In the genomic region with DNA sequence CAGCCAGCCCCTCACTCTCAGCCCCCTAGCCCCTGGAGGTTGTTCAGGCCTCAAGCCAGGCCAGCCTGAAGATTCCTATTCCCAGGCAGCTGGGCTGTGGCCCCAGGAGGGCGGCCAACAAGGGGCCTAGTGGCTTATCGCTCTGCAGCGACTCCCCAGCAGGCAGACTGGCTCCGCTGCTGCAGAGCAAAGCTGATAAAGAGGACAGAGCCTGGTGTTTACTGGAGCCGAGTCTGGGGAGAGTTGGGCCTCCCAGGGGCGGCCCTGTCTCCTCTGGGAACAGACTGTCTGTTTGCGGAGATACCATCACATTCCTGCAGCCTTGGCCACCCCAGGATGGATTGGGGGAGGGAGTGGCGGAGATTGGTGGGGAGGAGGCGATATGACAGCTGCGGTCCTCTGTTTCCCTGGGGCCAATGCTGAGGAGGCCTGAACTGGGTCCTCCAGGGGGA, we compare ENCODE assay signal across 16 cellular contexts. TPM values are rescaled to one million over a fixed set of nuclear protein-coding genes. Genes with fewer than 3 reads are reported as not detected.
DNase-seq lines count a peak whose midpoint lies in the region; ATAC-seq, FAIRE-seq and TF ChIP-seq lines count a peak whose summit lies in the region.
"Had no signal": no experiment of that assay in that cellular context is flagged by ENCODE, and none has a peak within 500 bp of the region (broad histone marks: within the 10 kb centered on the region; RNA-seq: fewer than 3 reads in every experiment).

No MANE protein-coding gene starts in this region.

- 36% methylated on average over 10 of the region's 10 CpGs; no CpG with 5 or more reads in 1 of the 2 experiments for WGBS in H1 (ENCODE audit: extremely low coverage in 1 of 2, insufficient coverage in 1 of 2, insufficient read length in 1 of 2, insufficient replicate concordance in 2 of 2, low coverage in 1 of 2, low lambda C conversion rate in 2 of 2, missing lambda C conversion rate in 1 of 2), 2 experiments

- H3K36me3 ChIP-seq in H1 (ENCODE audit: control insufficient read depth in 2 of 4, insufficient read depth in 4 of 4, low read length in 3 of 4) (no peaks in the 10 kb centered on the region), left lung (no peaks in the 10 kb centered on the region)
- H3K36me3 ChIP-seq: adrenal gland, gastroesophageal sphincter, HAP-1 had no signal

- no peak overlapping the region for H3K56ac ChIP-seq in H1 (replicated peaks; ENCODE audit: insufficient read length, low read depth, low read length)

- H3K27me3 ChIP-seq in H1 (replicated peaks in 1 of 4; ENCODE audit: control insufficient read depth in 3 of 4, extremely low read depth in 1 of 4, insufficient read depth in 3 of 4, low read length in 3 of 4): no peaks in the 10 kb centered on the region; a peak in 1 of 7 replicates
- H3K27me3 ChIP-seq in left lung: no peaks in the 10 kb centered on the region
- H3K27me3 ChIP-seq: adrenal gland, dorsolateral prefrontal cortex, gastroesophageal sphincter had no signal

- H4K8ac ChIP-seq in H1 (ENCODE audit: extremely low read depth, insufficient read depth, low read length): no peak overlapping the region

- H2BK20ac ChIP-seq in H1 (ENCODE audit: low read length): peak overlapping the region; percentile 29; the same call in 1 of the 2 replicates

- H3K79me2 ChIP-seq in H1 (ENCODE audit: control insufficient read depth in 1 of 2, insufficient read depth in 2 of 2, low read length in 2 of 2): no peaks in the 10 kb centered on the region

- FAIRE-seq in H1 (lab: Jason Lieb, UNC): no peak

- no peak for TF ChIP-seq EP300 in H1 (IDR thresholded peaks at IDR 0.05; ENCODE audit: borderline replicate concordance in 1 of 2, low read depth in 2 of 2, low read length in 2 of 2)

- peaks cover 5% of the 10 kb centered on the region for H3K36me3 Mint-ChIP-seq in type B pancreatic cell

- H2BK12ac ChIP-seq in H1 (ENCODE audit: low read depth, low read length): no peak overlapping the region

- POLR2A ChIA-PET in H1 (lab: Charles Lee; ENCODE audit: partially characterized antibody): interaction anchor here (1.1 kb wide), 2 partner anchors 12 to 56 kb away, joined by 3 read pairs; no protein-coding TSS in a partner anchor

- peak overlapping the region; percentile 37 for H2AFZ ChIP-seq in H1 (ENCODE audit: low read length)

- no peak overlapping the region for H3K27ac ChIP-seq in H1 (ENCODE audit: low read depth, low read length)
- no peak overlapping the region for H3K27ac ChIP-seq in left lung
- H3K27ac ChIP-seq: dorsolateral prefrontal cortex, gastroesophageal sphincter, VCaP had no signal

- H3K79me1 ChIP-seq in H1 (ENCODE audit: low read depth, low read length): no peaks in the 10 kb centered on the region

- peaks cover 6 to 10% (median 9%) of the 10 kb centered on the region in 4 experiments for H3K4me1 ChIP-seq in H1 (replicated peaks in 1 of 4; ENCODE audit: control insufficient read depth in 3 of 4, insufficient read depth in 4 of 4, low read length in 3 of 4)
- peaks cover 3 to 18% of the 10 kb centered on the region in 2 donors for H3K4me1 ChIP-seq in left lung
- H3K4me1 ChIP-seq: adrenal gland, gastroesophageal sphincter, HAP-1 had no signal

- H3K4me1 Mint-ChIP-seq in type B pancreatic cell (ENCODE audit: unreplicated experiment): peaks cover 41% of the 10 kb centered on the region

- no peak overlapping the region for H3K14ac ChIP-seq in H1 (ENCODE audit: insufficient read length)

- no peak overlapping the region for H3K23ac ChIP-seq in H1 (ENCODE audit: insufficient read length)

- no peak overlapping the region for H2BK5ac ChIP-seq in H1 (ENCODE audit: low read depth, low read length)

- H2BK15ac ChIP-seq in H1 (ENCODE audit: low read length): no peak overlapping the region

- TF ChIP-seq POLR2A in H1 (IDR thresholded peaks at IDR 0.05; ENCODE audit: control extremely low read depth in 1 of 2, low read depth in 2 of 2, low read length in 2 of 2): no peak

- peak; percentile 64 for ATAC-seq in left lobe of liver
- no peak for ATAC-seq in left lung
- no peak for ATAC-seq in HG03565 (IDR thresholded peaks at IDR 0.05; ENCODE audit: unreplicated experiment)
- no peak for ATAC-seq in GM19455 (IDR thresholded peaks at IDR 0.05; ENCODE audit: unreplicated experiment)
- ATAC-seq: gastroesophageal sphincter had no signal

- no peak; a peak in 1 of 4 replicates for TF ChIP-seq RAD21 in H1 (IDR thresholded peaks at IDR 0.05 in 1 of 2, conservative IDR thresholded peaks at IDR 0.05 in 1 of 2; ENCODE audit: low read depth in 2 of 2, low read length in 2 of 2)

- no peak overlapping the region for H3K4me3 Mint-ChIP-seq in type B pancreatic cell

- intact Hi-C loops in left lung (cut with DNase I): no loop called here

- H2BK120ac ChIP-seq in H1 (replicated peaks; ENCODE audit: low read depth, low read length): no peak overlapping the region

- H3K23me2 ChIP-seq in H1 (ENCODE audit: low read depth, low read length): no peaks in the 10 kb centered on the region

- H3K4ac ChIP-seq in H1 (replicated peaks; ENCODE audit: insufficient read length, low read depth, low read length): no peak overlapping the region

- H3K27me3 Mint-ChIP-seq in type B pancreatic cell: no peaks in the 10 kb centered on the region

- H3K27ac Mint-ChIP-seq in type B pancreatic cell: peak overlapping the region; percentile 66

- no peak overlapping the region for H3K9ac ChIP-seq in H1 (replicated peaks in 1 of 4; ENCODE audit: extremely low read depth in 1 of 4, low read depth in 3 of 4, low read length in 3 of 4)

- H3K4me3 ChIP-seq in H1 (ENCODE audit: extremely low read depth in 1 of 4, insufficient read depth in 2 of 4, low read depth in 3 of 4, low read length in 4 of 4): no peak overlapping the region
- no peak overlapping the region for H3K4me3 ChIP-seq in left lung
- H3K4me3 ChIP-seq: adrenal gland, dorsolateral prefrontal cortex, gastroesophageal sphincter, HAP-1 had no signal

- H4K5ac ChIP-seq in H1 (ENCODE audit: insufficient read length, low read depth, low read length): no peak overlapping the region

- no peak overlapping the region for H2AK5ac ChIP-seq in H1 (ENCODE audit: low read depth, low read length)

- CTCF ChIA-PET in H1 (lab: Charles Lee; ENCODE audit: partially characterized antibody): interaction anchor here (0.6 to 3.5 kb wide), 14 partner anchors 10 to 174 kb away, joined by 3 to 21 read pairs (median 4); no protein-coding TSS in a partner anchor

- H4K20me1 ChIP-seq in H1 (replicated peaks in 1 of 2; ENCODE audit: control insufficient read depth in 1 of 2, insufficient read depth in 2 of 2, low read length in 2 of 2): no peaks in the 10 kb centered on the region

- TF ChIP-seq CTCF in H1 (IDR thresholded peaks at IDR 0.05; ENCODE audit: control extremely low read depth in 1 of 3, insufficient read depth in 1 of 3, low read depth in 1 of 3, low read length in 3 of 3): no peak
- TF ChIP-seq CTCF in type B pancreatic cell (conservative IDR thresholded peaks at IDR 0.05): no peak
- no peak for TF ChIP-seq CTCF in left lung (IDR thresholded peaks at IDR 0.05)

- no peak overlapping the region for H4K91ac ChIP-seq in H1 (replicated peaks; ENCODE audit: insufficient read length, low read length)

- H3K18ac ChIP-seq in H1 (ENCODE audit: extremely low read depth, low read length): peak overlapping the region; percentile 42; the same call in 1 of the 2 replicates

- 0 out of 4 replicates have a peak overlapping the region, but pooled peaks of 1 of the 2 experiments have one; percentile 12 for H3K4me2 ChIP-seq in H1 (ENCODE audit: insufficient read depth in 1 of 2, low read depth in 2 of 2, low read length in 2 of 2)

- DNase-seq in NCI-H526 treated with DMSO at 0.1 percent for 48 hours (lab: John Stamatoyannopoulos, UW): peak; percentile 15
- DNase-seq in H1 (ENCODE audit: low read depth in 1 of 2, low spot score in 2 of 2): peak in 1 of 2 experiments; percentile 71
- DNase-seq in left lobe of liver (ENCODE audit: low spot score): no peak
- no peak for DNase-seq in type B pancreatic cell (ENCODE audit: extremely low spot score, unreplicated experiment)
- DNase-seq in left lung: no peak
- no peak for DNase-seq in superior temporal gyrus (ENCODE audit: extremely low spot score)
- DNase-seq: activated CD8-positive, alpha-beta memory T cell treated with anti-CD3 and anti-CD28 coated beads, Interleukin-2, amount 50 U/mL, for 48 hours; adrenal gland; COR-L47; dorsolateral prefrontal cortex; mammary epithelial cell had no signal

- H3K9me3 Mint-ChIP-seq in type B pancreatic cell: peaks cover 19% of the 10 kb centered on the region

- H3K9me3 ChIP-seq in H1 (ENCODE audit: insufficient read depth in 2 of 2, low read depth in 1 of 2, low read length in 1 of 2): peaks cover 3 to 7% of the 10 kb centered on the region in 2 experiments; a peak in 1 of 4 replicates
- H3K9me3 ChIP-seq in left lung: peaks cover 0 to 4% of the 10 kb centered on the region in 2 donors
- H3K9me3 ChIP-seq: adrenal gland had no signal

TF ChIP-seq in H1, 55 proteins besides CTCF, POLR2A, EP300 and RAD21 (continues in another document):
- TF ChIP-seq RXRA (IDR thresholded peaks at IDR 0.05; ENCODE audit: insufficient read depth, low read depth, low read length) (no peak), TAF7 (optimal IDR thresholded peaks at IDR 0.05; ENCODE audit: borderline replicate concordance, low read depth, low read length) (no peak), SAP30 (IDR thresholded peaks at IDR 0.05; ENCODE audit: insufficient read depth, insufficient replicate concordance, low read length) (no peak), FOSL1 (IDR thresholded peaks at IDR 0.05; ENCODE audit: insufficient read depth, low read depth, low read length) (no peak), SUZ12 (IDR thresholded peaks at IDR 0.05; ENCODE audit: low read length) (no peak), EZH2 (IDR thresholded peaks at IDR 0.05; ENCODE audit: low read depth, low read length, severe bottlenecking) (no peak), HDAC2 (IDR thresholded peaks at IDR 0.05; ENCODE audit: borderline replicate concordance in 1 of 2, low read depth in 2 of 2, low read length in 2 of 2) (no peak)
- TF ChIP-seq, protein P1, sequence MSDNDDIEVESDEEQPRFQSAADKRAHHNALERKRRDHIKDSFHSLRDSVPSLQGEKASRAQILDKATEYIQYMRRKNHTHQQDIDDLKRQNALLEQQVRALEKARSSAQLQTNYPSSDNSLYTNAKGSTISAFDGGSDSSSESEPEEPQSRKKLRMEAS (IDR thresholded peaks at IDR 0.05): no peak

RNA-seq across cellular contexts. Expression of gene SMAD6, which starts 22.4 kb away (rescaled TPM):
- 7.0 and 7.6 TPM in 2 replicates for total RNA-seq in H1 (2021; fragmentation: NEBNext Ultra II Directional; extraction: Animal tissue kit (Norgen Biotek cat#: 25700))
- 1.8 and 3.4 TPM in 2 replicates for polyA plus RNA-seq in H1 (2011; rRNA removed)
- 2.6 TPM for polyA plus RNA-seq in H1 (2011; cell fraction: cytosol; rRNA removed)
- polyA plus RNA-seq in H1 (2011; cell fraction: nucleus; rRNA removed): 11.4 TPM
- 2.9 to 3.9 TPM (median 3.1 TPM) in 4 replicates for polyA plus RNA-seq in H1 (2012, experiment 1 of 2)
- polyA plus RNA-seq in H1 (2012, experiment 2 of 2): 2.1 TPM
- polyA plus RNA-seq in H1 (2013, experiment 1 of 2): 1.9 TPM
- 2.1 TPM for polyA plus RNA-seq in H1 (2013, experiment 2 of 2)
- polyA minus RNA-seq in H1 (2011; rRNA and poly(A)+ RNA removed): 3.9 and 6.1 TPM in 2 replicates
- polyA minus RNA-seq in H1 (2011; cell fraction: cytosol; rRNA and poly(A)+ RNA removed): 6.3 TPM
- polyA minus RNA-seq in H1 (2011; cell fraction: nucleus; rRNA and poly(A)+ RNA removed): 12.2 TPM
- total RNA-seq in left lobe of liver: 16.2 TPM
- total RNA-seq in type B pancreatic cell (ENCODE audit: low replicate concordance): 27.0 and 31.7 TPM in 2 replicates
- 100 to 1,000 TPM in 1 of 2 donors, 10 to 100 TPM in 1; 84.9 to 110 TPM for total RNA-seq in left lung
